Comparison of ENCODE assay signal across 8 cellular contexts in the genomic region with DNA sequence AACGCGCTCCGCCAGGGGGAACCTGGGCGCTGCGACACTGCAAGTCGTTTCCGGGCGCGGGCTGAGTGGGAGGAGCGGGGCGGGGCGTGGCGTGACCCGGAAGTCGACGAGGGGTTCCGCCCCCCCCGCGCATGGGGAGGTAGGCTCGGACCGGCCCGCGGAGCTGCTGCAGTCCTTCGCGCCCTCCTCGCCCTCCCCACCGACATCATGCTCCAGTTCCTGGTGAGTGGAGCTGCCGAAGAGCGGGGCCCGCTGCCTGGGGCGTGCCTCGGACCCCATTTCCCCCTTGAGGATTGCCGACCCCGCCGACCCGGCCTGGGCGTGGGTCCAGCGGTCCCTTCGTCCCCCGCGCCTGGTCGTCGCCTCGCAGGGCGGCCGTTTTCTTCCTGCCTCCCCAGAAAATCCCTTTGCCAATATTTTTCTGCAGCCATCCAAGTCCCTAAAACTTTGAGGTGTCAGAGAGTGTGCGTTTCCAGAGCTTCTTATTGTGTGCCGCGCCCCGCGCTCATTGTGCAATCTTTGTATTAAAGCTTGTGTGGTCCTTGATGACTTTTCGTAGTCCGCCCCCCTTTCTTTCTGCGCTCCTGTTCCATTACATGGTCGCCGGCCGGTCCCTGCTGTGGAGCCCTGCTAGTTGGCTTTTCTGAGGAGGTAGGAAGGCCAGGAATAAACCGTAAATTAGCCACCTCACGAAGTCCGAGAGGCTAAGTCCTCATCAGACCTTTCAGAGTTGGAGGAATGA. TPM values are rescaled to one million over a fixed set of nuclear protein-coding genes. Genes with fewer than 3 reads are reported as not detected.
DNase-seq lines count a peak whose midpoint lies in the region; ATAC-seq and TF ChIP-seq lines count a peak whose summit lies in the region.

A gene (plus strand): TSS at position 142 of the 742 bp plus-strand sequence.

- peaks cover 13 to 25% of the 10 kb centered on the region in 2 donors for H3K36me3 Mint-ChIP-seq in activated naive CD4-positive, alpha-beta T cell treated with anti-CD3 and anti-CD28 coated beads, Interleukin-2, amount 50 U/mL, for 72 hours

- peak within 1 kb of the TSS; percentile 92 to 98 for H3K27ac Mint-ChIP-seq in activated naive CD4-positive, alpha-beta T cell treated with anti-CD3 and anti-CD28 coated beads, Interleukin-2, amount 50 U/mL, for 72 hours

- H3K27ac ChIP-seq in temporal lobe (ENCODE audit: low read depth, low read length), result peak within 1 kb of the TSS; percentile 88

- peak within 1 kb of the TSS; percentile 82 for H3K4me3 ChIP-seq in GM12865 (ENCODE audit: low read depth, low read length)

- TF ChIP-seq CTCF in GM12865 (IDR thresholded peaks at IDR 0.05; ENCODE audit: insufficient read depth, low read depth, low read length, missing control alignments) (peak; percentile 68), omental fat pad (IDR thresholded peaks at IDR 0.05) (peak in 1 of 3 donors; percentile 63)

- peak; percentile 95 for ATAC-seq in HG02610 (IDR thresholded peaks at IDR 0.05; ENCODE audit: unreplicated experiment)
- ATAC-seq in activated naive CD4-positive, alpha-beta T cell treated with anti-CD3 and anti-CD28 coated beads, Interleukin-2, amount 50 U/mL, for 72 hours, result peak; percentile 85 to 92
- ATAC-seq in omental fat pad (ENCODE audit: low FRiP score), result peak; percentile 93

- H3K9me3 Mint-ChIP-seq in activated naive CD4-positive, alpha-beta T cell treated with anti-CD3 and anti-CD28 coated beads, Interleukin-2, amount 50 U/mL, for 72 hours, result no peaks in the 10 kb centered on the region

- DNase-seq in GM12865 (ENCODE audit: low read depth) (peak; percentile 98), NCI-H1092 (lab: John Stamatoyannopoulos, UW) (peak; percentile 97), SKM-1 (lab: John Stamatoyannopoulos, UW; ENCODE audit: unreplicated experiment) (peak; percentile 71), glomerular endothelial cell (ENCODE audit: extremely low read depth, low read depth, low spot score) (no peak), omental fat pad (ENCODE audit: low spot score) (peak; percentile 92)
- peak; percentile 94 to 98 for DNase-seq in activated naive CD4-positive, alpha-beta T cell treated with anti-CD3 and anti-CD28 coated beads, Interleukin-2, amount 50 U/mL, for 72 hours (ENCODE audit: low spot score in 2 of 2)

RNA-seq across cellular contexts. Expression of the gene that starts here (rescaled TPM):
- total RNA-seq in activated naive CD4-positive, alpha-beta T cell treated with anti-CD3 and anti-CD28 coated beads, Interleukin-2, amount 50 U/mL, for 72 hours, result 10 to 100 TPM; 16.6 to 17.0 TPM
- total RNA-seq in glomerular endothelial cell (17.7 and 22.1 TPM in 2 replicates), omental fat pad (10 to 100 TPM in 3 of 4 donors, 1 to 10 TPM in 1; 9.4 to 26.8 (median 14.3) TPM), temporal lobe (22.9 TPM)
